ENCODE assay signal across 2 cellular contexts in genomic region chr4:154720618-154721267, GRCh38.
TF ChIP-seq lines count a peak whose summit lies in the region.

No MANE protein-coding gene starts in this region.

TF ChIP-seq in GM23338, 12 proteins besides CTCF, POLR2A, EP300 and RAD21:
- no peak for TF ChIP-seq REST (IDR thresholded peaks at IDR 0.05; ENCODE audit: unreplicated experiment)
- TF ChIP-seq CREB1 (CRISPR knock-in tag; IDR thresholded peaks at IDR 0.05; ENCODE audit: low read depth) = no peak

TF ChIP-seq in H1, 55 proteins besides CTCF, POLR2A, EP300 and RAD21:
- no peak for TF ChIP-seq KDM4A (IDR thresholded peaks at IDR 0.05; ENCODE audit: low read depth, low read length, severe bottlenecking)
- no peak for TF ChIP-seq RBBP5 (IDR thresholded peaks at IDR 0.05; ENCODE audit: borderline replicate concordance, low read depth, low read length)
